18 cellular contexts compared by ENCODE assay signal in the genomic region with DNA sequence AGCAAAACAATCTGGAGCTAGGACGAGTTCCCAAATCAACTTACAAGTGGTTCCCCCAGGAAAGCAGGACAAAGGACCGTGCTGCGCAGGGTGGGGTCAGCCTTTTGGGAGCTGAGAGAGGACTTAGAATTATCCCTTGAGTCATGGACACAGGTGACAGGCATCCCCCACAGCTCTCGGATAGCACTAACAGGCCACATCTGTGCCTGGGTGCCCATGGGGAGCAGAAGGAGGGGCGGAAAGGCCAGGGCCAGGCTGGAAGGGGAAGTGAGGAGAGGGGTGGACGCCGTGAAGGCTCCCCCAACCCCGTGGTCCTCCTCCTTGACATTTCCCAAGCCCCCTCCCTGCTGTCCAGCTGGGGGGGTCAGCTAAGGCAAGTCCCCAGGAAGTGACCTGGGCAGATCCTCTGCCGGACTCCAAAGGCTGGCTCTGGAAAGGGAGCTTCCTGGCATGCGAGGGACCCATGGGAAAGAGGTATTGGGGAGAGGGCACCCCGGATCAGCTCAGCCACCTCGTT. TPM values are rescaled to one million over a fixed set of nuclear protein-coding genes. Genes with fewer than 3 reads are reported as not detected.
A peak's percentile ranks its signal among the peaks of the same experiment; 100 is the strongest.
DNase-seq lines count a peak whose midpoint lies in the region; ATAC-seq and TF ChIP-seq lines count a peak whose summit lies in the region.
"Had no signal": no experiment of that assay in that cellular context is flagged by ENCODE, and none has a peak within 500 bp of the region (broad histone marks: within the 10 kb centered on the region; RNA-seq: fewer than 3 reads in every experiment).

No MANE protein-coding gene starts in this region.

- no peaks in the 10 kb centered on the region for H3K9me3 Mint-ChIP-seq in activated T-cell treated with anti-CD3 and anti-CD28 coated beads, Interleukin-2, amount 50 U/mL, for 24 hours

- peak overlapping the region; percentile 63 to 80 (median 70) for H3K27ac ChIP-seq in esophagus squamous epithelium
- peak overlapping the region; percentile 41 for H3K27ac ChIP-seq in psoas muscle
- H3K27ac ChIP-seq in upper lobe of right lung, result peak overlapping the region; percentile 79
- H3K27ac ChIP-seq: 22Rv1, pancreas had no signal

- no peak overlapping the region for H3K27ac Mint-ChIP-seq in activated T-cell treated with anti-CD3 and anti-CD28 coated beads, Interleukin-2, amount 50 U/mL, for 24 hours
- H3K27ac Mint-ChIP-seq: activated CD8-positive, alpha-beta T cell treated with anti-CD3 and anti-CD28 coated beads, Interleukin-2, amount 10 ng/mL, durations not matched to agents 7 days and 5 days had no signal

- H3K27me3 ChIP-seq in esophagus squamous epithelium, result no peaks in the 10 kb centered on the region
- H3K27me3 ChIP-seq in psoas muscle (ENCODE audit: insufficient read depth in 3 of 3, low read length in 2 of 3), result no peaks in the 10 kb centered on the region
- no peaks in the 10 kb centered on the region for H3K27me3 ChIP-seq in upper lobe of right lung
- H3K27me3 ChIP-seq: pancreas had no signal

- no peaks in the 10 kb centered on the region for H3K27me3 Mint-ChIP-seq in activated T-cell treated with anti-CD3 and anti-CD28 coated beads, Interleukin-2, amount 50 U/mL, for 24 hours

- DNase-seq in NCI-H524 (lab: John Stamatoyannopoulos, UW), result peak; percentile 11 to 37
- no peak for DNase-seq in NCI-H524 treated with DMSO at 0.1 percent for 48 hours (lab: John Stamatoyannopoulos, UW)
- no peak for DNase-seq in esophagus squamous epithelium (lab: John Stamatoyannopoulos, UW)
- peak in 1 of 2 donors; percentile 58 for DNase-seq in psoas muscle
- DNase-seq in upper lobe of right lung, result no peak
- DNase-seq in NCI-H2171 treated with DMSO at 0.1 percent for 48 hours (lab: John Stamatoyannopoulos, UW), result no peak
- no peak for DNase-seq in OCI-M1 (lab: John Stamatoyannopoulos, UW)
- no peak for DNase-seq in activated T-cell treated with anti-CD3 and anti-CD28 coated beads, Interleukin-2, amount 50 U/mL, for 24 hours
- DNase-seq: activated CD8-positive, alpha-beta T cell treated with anti-CD3 and anti-CD28 coated beads, Interleukin-2, amount 10 ng/mL, durations not matched to agents 7 days and 5 days; activated naive CD4-positive, alpha-beta T cell treated with Interleukin-2 at 50 U/mL for 16 hours; central memory CD4-positive, alpha-beta T cell; hypothalamus; NCI-H1105; NCI-H510A treated with DMSO at 0.1 percent for 48 hours; pancreas; stimulated activated CD4-positive, alpha-beta T cell treated with anti-CD3 and anti-CD28 coated beads, Interleukin-2, amount 100 ng/mL, for 24 hours; stimulated activated naive CD4-positive, alpha-beta T cell had no signal

- H3K4me1 ChIP-seq in esophagus squamous epithelium (peaks cover 3 to 89% (median 43%) of the 10 kb centered on the region in 3 donors), psoas muscle (no peaks in the 10 kb centered on the region), upper lobe of right lung (peaks cover 31% of the 10 kb centered on the region)
- H3K4me1 ChIP-seq: pancreas had no signal

- intact Hi-C loops in esophagus squamous epithelium (cut with DNase I) (no loop called here), psoas muscle (cut with DNase I) (no loop called here), upper lobe of right lung (cut with DNase I) (no loop called here)

- H3K9me3 ChIP-seq in esophagus squamous epithelium (no peaks in the 10 kb centered on the region), psoas muscle (no peaks in the 10 kb centered on the region), upper lobe of right lung (no peaks in the 10 kb centered on the region)
- H3K9me3 ChIP-seq: pancreas had no signal

- H3K36me3 Mint-ChIP-seq in activated T-cell treated with anti-CD3 and anti-CD28 coated beads, Interleukin-2, amount 50 U/mL, for 24 hours (ENCODE audit: low read depth), result no peaks in the 10 kb centered on the region

- H3K4me1 Mint-ChIP-seq in activated T-cell treated with anti-CD3 and anti-CD28 coated beads, Interleukin-2, amount 50 U/mL, for 24 hours (ENCODE audit: low read depth), result peaks cover 2% of the 10 kb centered on the region

- peak in 3 of 4 donors; percentile 18 to 34 (median 28) for ATAC-seq in psoas muscle
- ATAC-seq in upper lobe of right lung, result peak; percentile 28
- ATAC-seq: activated CD8-positive, alpha-beta T cell treated with anti-CD3 and anti-CD28 coated beads, Interleukin-2, amount 10 ng/mL, durations not matched to agents 7 days and 5 days; pancreas had no signal

- H3K4me3 Mint-ChIP-seq in activated T-cell treated with anti-CD3 and anti-CD28 coated beads, Interleukin-2, amount 50 U/mL, for 24 hours, result no peak overlapping the region
- H3K4me3 Mint-ChIP-seq: activated CD8-positive, alpha-beta T cell treated with anti-CD3 and anti-CD28 coated beads, Interleukin-2, amount 10 ng/mL, durations not matched to agents 7 days and 5 days had no signal

- no peak for TF ChIP-seq CTCF in esophagus squamous epithelium (IDR thresholded peaks at IDR 0.05)
- no peak for TF ChIP-seq CTCF in psoas muscle (IDR thresholded peaks at IDR 0.05)
- no peak for TF ChIP-seq CTCF in upper lobe of right lung (IDR thresholded peaks at IDR 0.05)

- TF ChIP-seq POLR2A in esophagus squamous epithelium (IDR thresholded peaks at IDR 0.05), result no peak

- H3K36me3 ChIP-seq in esophagus squamous epithelium (no peaks in the 10 kb centered on the region), psoas muscle (ENCODE audit: insufficient read depth in 1 of 2, low read depth in 1 of 2) (no peaks in the 10 kb centered on the region), upper lobe of right lung (no peaks in the 10 kb centered on the region)
- H3K36me3 ChIP-seq: pancreas had no signal

- 50 to 61% methylated on average over 5 to 7 of the region's 12 CpGs for WGBS in esophagus squamous epithelium, 2 donors
- 37 to 54% (median 38%) methylated on average over 12 of the region's 12 CpGs for WGBS in psoas muscle, 3 donors

- H3K4me3 ChIP-seq in esophagus squamous epithelium (no peak overlapping the region), psoas muscle (no peak overlapping the region), upper lobe of right lung (no peak overlapping the region)
- H3K4me3 ChIP-seq: pancreas had no signal

RNA-seq across cellular contexts. Expression of a gene that starts 31.6 kb away (rescaled TPM):
- 10 to 100 TPM; 13.9 to 22.0 (median 17.6) TPM for total RNA-seq in esophagus squamous epithelium
- 10 to 100 TPM; 11.2 to 28.8 (median 18.3) TPM for total RNA-seq in psoas muscle
- polyA plus RNA-seq in psoas muscle, result 10 to 100 TPM in 2 of 3 donors, 1 to 10 TPM in 1; 6.5 to 24.7 (median 13.0) TPM
- total RNA-seq in upper lobe of right lung, result 25.7 TPM

Comparison
In these comparisons a context has a peak if more than half of its experiments do, and no peak if none do; other contexts are left out.
1. DNase-seq: peak in NCI-H524 (2 of 2); none in NCI-H524 treated with DMSO at 0.1 percent for 48 hours (single experiment), esophagus squamous epithelium (single experiment), upper lobe of right lung (single experiment), NCI-H2171 treated with DMSO at 0.1 percent for 48 hours (single experiment), OCI-M1 (single experiment) and activated T-cell treated with anti-CD3 and anti-CD28 coated beads, Interleukin-2, amount 50 U/mL, for 24 hours (single experiment).
2. Peak in every context shown above with its lines, with median percentiles within 50 percentile points of each other: H3K27ac ChIP-seq.